Comparison of ENCODE assay signal across 8 cellular contexts in genomic region chrX:16869393-16870094, GRCh38. TPM values are rescaled to one million over a fixed set of nuclear protein-coding genes. Genes with fewer than 3 reads are reported as not detected.
DNase-seq lines count a peak whose midpoint lies in the region; ATAC-seq and TF ChIP-seq lines count a peak whose summit lies in the region.

No MANE protein-coding gene starts in this region.

- peaks cover 5% of the 10 kb centered on the region for H3K36me3 Mint-ChIP-seq in activated naive CD4-positive, alpha-beta T cell treated with anti-CD3 and anti-CD28 coated beads, Interleukin-2, amount 50 U/mL, for 24 hours

- no peak for TF ChIP-seq POLR2A in heart left ventricle (IDR thresholded peaks at IDR 0.05)

- H3K27ac Mint-ChIP-seq in activated naive CD4-positive, alpha-beta T cell treated with anti-CD3 and anti-CD28 coated beads, Interleukin-2, amount 50 U/mL, for 24 hours, result peak overlapping the region; percentile 99

- H3K27me3 ChIP-seq in BLaER1, result peaks cover 48% of the 10 kb centered on the region
- H3K27me3 ChIP-seq in heart left ventricle, result peaks cover 0 to 68% (median 0%) of the 10 kb centered on the region in 9 donors

- 1 to 15% (median 4%) methylated on average over 14 to 87 of the region's 92 CpGs for WGBS in heart left ventricle, 4 donors

- peak overlapping the region; percentile 78 for H3K4me2 ChIP-seq in BLaER1

- H3K9me3 ChIP-seq in BLaER1, result peaks cover 15% of the 10 kb centered on the region; the same call in 1 of the 2 replicates
- H3K9me3 ChIP-seq in heart left ventricle, result no peaks in the 10 kb centered on the region

- peak; percentile 37 for ATAC-seq in GM19043 (IDR thresholded peaks at IDR 0.05; ENCODE audit: low read depth, unreplicated experiment)
- ATAC-seq in HG03196 (IDR thresholded peaks at IDR 0.05; ENCODE audit: unreplicated experiment), result peak; percentile 41
- ATAC-seq in heart left ventricle, result peak in 3 of 4 donors; percentile 17 to 41 (median 18)

- no peak for TF ChIP-seq CTCF in heart left ventricle (IDR thresholded peaks at IDR 0.05)

- H3K27me3 Mint-ChIP-seq in activated naive CD4-positive, alpha-beta T cell treated with anti-CD3 and anti-CD28 coated beads, Interleukin-2, amount 50 U/mL, for 24 hours, result no peaks in the 10 kb centered on the region

- peak overlapping the region; percentile 81 for H3K9ac ChIP-seq in BLaER1

- H3K36me3 ChIP-seq in BLaER1 (peaks cover 22% of the 10 kb centered on the region; the same call in 1 of the 2 replicates), heart left ventricle (peaks cover 0 to 9% (median 0%) of the 10 kb centered on the region in 9 donors)

- peaks cover 17% of the 10 kb centered on the region for H3K4me1 ChIP-seq in BLaER1
- H3K4me1 ChIP-seq in heart left ventricle, result peaks cover 0 to 29% (median 12%) of the 10 kb centered on the region in 12 donors

- peaks cover 52% of the 10 kb centered on the region for H4K20me1 ChIP-seq in BLaER1

- H3K9me3 Mint-ChIP-seq in activated naive CD4-positive, alpha-beta T cell treated with anti-CD3 and anti-CD28 coated beads, Interleukin-2, amount 50 U/mL, for 24 hours, result no peaks in the 10 kb centered on the region

- H3K27ac ChIP-seq in BLaER1 (peak overlapping the region; percentile 88), heart left ventricle (peak overlapping the region in 11 of 12 donors; percentile 75 to 95 (median 90))

- H3K4me3 ChIP-seq in BLaER1, result peak overlapping the region; percentile 78
- H3K4me3 ChIP-seq in heart left ventricle, result peak overlapping the region; percentile 46 to 86 (median 66)

- peak overlapping the region; percentile 97 for H3K4me3 Mint-ChIP-seq in activated naive CD4-positive, alpha-beta T cell treated with anti-CD3 and anti-CD28 coated beads, Interleukin-2, amount 50 U/mL, for 24 hours

- H3K4me1 Mint-ChIP-seq in activated naive CD4-positive, alpha-beta T cell treated with anti-CD3 and anti-CD28 coated beads, Interleukin-2, amount 50 U/mL, for 24 hours, result peaks cover 36% of the 10 kb centered on the region

- peak; percentile 62 for DNase-seq in OCI-M1 (lab: John Stamatoyannopoulos, UW)
- DNase-seq in heart left ventricle, result peak; percentile 23 to 70 (median 35)
- peak; percentile 31 for DNase-seq in retina
- DNase-seq in MV-4-11 (lab: John Stamatoyannopoulos, UW), result no peak

- intact Hi-C loops in heart left ventricle (cut with DNase I), result loop anchor here in 1 of 10 donors (2.0 to 5.0 kb wide), 2 partner anchors 82 to 151 kb away; partner anchors contain the start of genes SYAP1 and TXLNG

RNA-seq across cellular contexts. Expression of gene RBBP7, which starts 0.6 kb away (rescaled TPM):
- total RNA-seq in heart left ventricle, result 100 to 1,000 TPM in 6 of 9 donors, 10 to 100 TPM in 3; 88.7 to 124 (median 107) TPM
- polyA plus RNA-seq in heart left ventricle, result 100 to 1,000 TPM in 1 of 2 donors, 10 to 100 TPM in 1; 93.3 to 110 TPM
